ENCODE assay signal across 16 cellular contexts in genomic region chr6:130587778-130588520, GRCh38.
DNase-seq lines count a peak whose midpoint lies in the region; ATAC-seq and TF ChIP-seq lines count a peak whose summit lies in the region.
"Had no signal": no experiment of that assay in that cellular context is flagged by ENCODE, and none has a peak within 500 bp of the region (broad histone marks: within the 10 kb centered on the region; RNA-seq: fewer than 3 reads in every experiment).

No MANE protein-coding gene starts in this region.

- H3K4me3 ChIP-seq in foreskin fibroblast (ENCODE audit: low read depth in 1 of 2, low read length in 2 of 2) (no peak overlapping the region), gastrocnemius medialis (no peak overlapping the region), neuronal stem cell (ENCODE audit: low read length in 2 of 2) (no peak overlapping the region)
- H3K4me3 ChIP-seq: esophagus squamous epithelium, ovary had no signal

- H2BK15ac ChIP-seq in neuronal stem cell (ENCODE audit: low read length), result no peak overlapping the region

- no peak overlapping the region for H3K23ac ChIP-seq in neuronal stem cell (ENCODE audit: low read depth, low read length, poor library complexity)

- no peak overlapping the region for H3K18ac ChIP-seq in neuronal stem cell (ENCODE audit: low read length)

- no peak overlapping the region for H3K4me2 ChIP-seq in neuronal stem cell (ENCODE audit: insufficient read depth, low read length, poor library complexity, severe bottlenecking)

- in situ Hi-C loops in gastrocnemius medialis (cut with MboI; ENCODE audit: low sequenced_read_pairs in 4 of 4), result no loop called here

- H3K9me3 ChIP-seq in gastrocnemius medialis (no peaks in the 10 kb centered on the region), neuronal stem cell (replicated peaks in 1 of 2; ENCODE audit: control insufficient read depth in 2 of 2, insufficient read depth in 1 of 2, low read depth in 1 of 2, low read length in 2 of 2) (no peaks in the 10 kb centered on the region)
- H3K9me3 ChIP-seq: ovary had no signal

- no peak overlapping the region for H3K9ac ChIP-seq in neuronal stem cell (ENCODE audit: low read depth, low read length, poor library complexity)

- no CpG with 5 or more reads among the region's 2 CpGs for WGBS in neuronal stem cell (ENCODE audit: extremely low coverage in 2 of 2, insufficient read length in 2 of 2, insufficient replicate concordance in 1 of 2), 2 donors

- no peak overlapping the region for H2BK12ac ChIP-seq in neuronal stem cell (ENCODE audit: low read length)

- ATAC-seq in left colon (no peak), gastrocnemius medialis (no peak)

- H2BK5ac ChIP-seq in neuronal stem cell (ENCODE audit: low read length), result no peak overlapping the region

- H3K14ac ChIP-seq in neuronal stem cell (ENCODE audit: low read length), result no peak overlapping the region

- TF ChIP-seq POLR2A in gastrocnemius medialis (IDR thresholded peaks at IDR 0.05), result no peak

- no peak overlapping the region for H2AK5ac ChIP-seq in neuronal stem cell (ENCODE audit: low read depth, low read length)

- H3K27me3 ChIP-seq in gastrocnemius medialis, result no peaks in the 10 kb centered on the region
- no peaks in the 10 kb centered on the region for H3K27me3 ChIP-seq in neuronal stem cell (ENCODE audit: control insufficient read depth in 3 of 3, insufficient read depth in 3 of 3, low read depth in 1 of 3, low read length in 3 of 3)
- H3K27me3 ChIP-seq: esophagus squamous epithelium, ovary had no signal

- no peak overlapping the region for H2AFZ ChIP-seq in neuronal stem cell (ENCODE audit: low read length)

- peak; percentile 22 for DNase-seq in AG08396 (ENCODE audit: low spot score)
- DNase-seq in HS-27A (ENCODE audit: low read depth), result peak; percentile 85
- peak; percentile 87 for DNase-seq in amniotic epithelial cell (ENCODE audit: low read depth)
- DNase-seq in foreskin fibroblast, result peak; percentile 82 to 88
- no peak for DNase-seq in LoVo (ENCODE audit: low spot score)
- no peak for DNase-seq in left colon
- no peak for DNase-seq in gastrocnemius medialis
- DNase-seq in neuronal stem cell (ENCODE audit: low spot score), result no peak
- DNase-seq: activated CD4-positive, alpha-beta T cell treated with anti-CD3 and anti-CD28 coated beads, Interleukin-2, amount 10 ng/mL, durations not matched to agents 7 days and 5 days; activated T-cell treated with anti-CD3 and anti-CD28 coated beads, Interleukin-2, amount 50 U/mL, for 24 hours; amniotic stem cell; DMS153; esophagus squamous epithelium; NCI-H82; ovary; SHP77 treated with DMSO at 0.1 percent for 48 hours had no signal

- intact Hi-C loops in left colon (cut with DNase I, micrococcal nuclease), result no loop called here
- intact Hi-C loops in gastrocnemius medialis (cut with DNase I; ENCODE audit: low total_unique reads), result no loop called here

- H3K27ac ChIP-seq in gastrocnemius medialis (no peak overlapping the region), neuronal stem cell (replicated peaks; ENCODE audit: low read length) (no peak overlapping the region)
- H3K27ac ChIP-seq: esophagus squamous epithelium, ovary had no signal

- no peaks in the 10 kb centered on the region for H3K36me3 ChIP-seq in gastrocnemius medialis
- H3K36me3 ChIP-seq in neuronal stem cell (replicated peaks in 1 of 2; ENCODE audit: control insufficient read depth in 2 of 2, insufficient read depth in 2 of 2, low read length in 2 of 2), result no peaks in the 10 kb centered on the region
- H3K36me3 ChIP-seq: esophagus squamous epithelium, ovary had no signal

- no peak overlapping the region for H4K91ac ChIP-seq in neuronal stem cell (ENCODE audit: low read depth, low read length, poor library complexity)

- H3K4ac ChIP-seq in neuronal stem cell (ENCODE audit: low read length), result no peak overlapping the region

- no peak overlapping the region for H4K8ac ChIP-seq in neuronal stem cell (ENCODE audit: low read depth, low read length)

- H3K4me1 ChIP-seq in gastrocnemius medialis, result no peaks in the 10 kb centered on the region
- H3K4me1 ChIP-seq in neuronal stem cell (ENCODE audit: control insufficient read depth in 2 of 2, insufficient read depth in 1 of 2, low read depth in 1 of 2, low read length in 2 of 2), result no peaks in the 10 kb centered on the region
- H3K4me1 ChIP-seq: esophagus squamous epithelium had no signal

- no peak overlapping the region for H2BK120ac ChIP-seq in neuronal stem cell (ENCODE audit: low read depth, low read length)

- TF ChIP-seq CTCF in foreskin fibroblast (IDR thresholded peaks at IDR 0.05; ENCODE audit: low read depth, low read length) (no peak), gastrocnemius medialis (IDR thresholded peaks at IDR 0.05 in 4 of 5, conservative IDR thresholded peaks at IDR 0.05 in 1 of 5) (no peak)

- H3K79me1 ChIP-seq in neuronal stem cell (ENCODE audit: low read depth, low read length), result no peaks in the 10 kb centered on the region

Comparison
In these comparisons a context has a peak if more than half of its experiments do, and no peak if none do; other contexts are left out.
1. DNase-seq: peak in AG08396 (single experiment), HS-27A (single experiment), amniotic epithelial cell (single experiment) and foreskin fibroblast (2 of 2); none in LoVo (single experiment), left colon (0 of 2), gastrocnemius medialis (0 of 2) and neuronal stem cell (single experiment).